ENCODE assay signal across 8 cellular contexts in the genomic region with DNA sequence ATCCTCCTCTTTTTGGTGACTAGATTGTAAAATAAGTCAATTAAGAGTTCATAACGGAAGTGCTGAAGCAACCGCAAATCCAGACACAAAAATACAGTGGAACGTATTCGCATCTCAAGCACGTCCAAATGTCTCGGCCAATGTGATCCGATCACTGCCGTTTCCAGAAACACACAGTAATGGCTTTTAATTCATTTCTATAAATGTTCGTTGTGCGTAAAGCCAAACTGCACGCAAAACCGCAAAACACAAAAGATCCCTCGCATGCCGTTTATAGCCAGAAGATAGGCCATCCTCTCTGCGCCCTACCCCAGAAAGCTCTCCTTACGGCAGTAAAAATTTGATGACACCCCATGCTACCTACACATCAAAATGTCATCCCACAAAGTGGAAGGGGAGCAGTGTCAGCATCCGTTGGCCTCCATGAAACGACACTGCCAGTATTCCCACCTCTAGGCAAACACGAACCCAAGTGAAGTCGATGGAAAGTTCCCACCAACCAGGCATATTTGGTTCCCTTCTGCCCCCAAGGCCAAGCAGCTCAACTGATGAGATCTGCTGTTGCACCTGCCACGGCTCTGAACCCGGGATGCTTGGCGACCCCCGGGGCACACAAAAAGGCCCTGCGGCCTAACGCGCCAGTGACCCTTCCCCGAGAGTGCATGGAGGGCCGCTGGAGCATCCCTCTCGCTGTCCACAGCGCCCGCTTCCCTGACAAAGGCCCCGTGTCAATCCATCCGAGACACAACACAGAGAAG. TPM values are rescaled to one million over a fixed set of nuclear protein-coding genes. Genes with fewer than 3 reads are reported as not detected.
DNase-seq lines count a peak whose midpoint lies in the region; ATAC-seq and TF ChIP-seq lines count a peak whose summit lies in the region.

No MANE protein-coding gene starts in this region.

- peaks cover 21% of the 10 kb centered on the region for H3K4me1 ChIP-seq in lower lobe of right lung
- peaks cover 5 to 17% of the 10 kb centered on the region in 2 donors for H3K4me1 ChIP-seq in thyroid gland

- H3K27me3 ChIP-seq in GM06990 (replicated peaks; ENCODE audit: control insufficient read depth, insufficient read depth, low read length) (no peaks in the 10 kb centered on the region), lower lobe of right lung (ENCODE audit: low read depth) (no peaks in the 10 kb centered on the region), thyroid gland (no peaks in the 10 kb centered on the region)

- no peaks in the 10 kb centered on the region for H3K9me3 ChIP-seq in lower lobe of right lung
- H3K9me3 ChIP-seq in thyroid gland, result no peaks in the 10 kb centered on the region

- TF ChIP-seq POLR2A in thyroid gland (IDR thresholded peaks at IDR 0.05), result no peak

- peak overlapping the region; percentile 84 for H3K4me3 ChIP-seq in GM06990 (replicated peaks; ENCODE audit: low read depth, low read length)
- peak overlapping the region; percentile 96 for H3K4me3 ChIP-seq in lower lobe of right lung
- H3K4me3 ChIP-seq in thyroid gland (replicated peaks in 1 of 3), result peak overlapping the region; percentile 8 to 85 (median 76)

- DNase-seq in GM06990 (ENCODE audit: extremely low read depth, insufficient read length) (no peak), NCI-H128 (lab: John Stamatoyannopoulos, UW; ENCODE audit: unreplicated experiment) (peak; percentile 17), cerebellum (ENCODE audit: low spot score) (peak; percentile 32), lower lobe of right lung (no peak), thyroid gland (no peak), NCI-H2171 (lab: John Stamatoyannopoulos, UW) (no peak), ureter (ENCODE audit: low spot score) (no peak)

- intact Hi-C loops in lower lobe of right lung (cut with DNase I) (no loop called here), thyroid gland (cut with DNase I) (loop anchor here (10.0 kb wide), 1 partner anchor 146 kb away; no protein-coding TSS in a partner anchor)

- no peak for TF ChIP-seq CTCF in GM06990 (IDR thresholded peaks at IDR 0.05; ENCODE audit: insufficient read depth, low read length, poor library complexity, severe bottlenecking)
- TF ChIP-seq CTCF in lower lobe of right lung (IDR thresholded peaks at IDR 0.05), result no peak
- TF ChIP-seq CTCF in thyroid gland (IDR thresholded peaks at IDR 0.05), result no peak

- no peaks in the 10 kb centered on the region for H3K36me3 ChIP-seq in GM06990 (ENCODE audit: control insufficient read depth, insufficient read depth, low read length)
- no peaks in the 10 kb centered on the region for H3K36me3 ChIP-seq in lower lobe of right lung
- no peaks in the 10 kb centered on the region for H3K36me3 ChIP-seq in thyroid gland

- ATAC-seq in lower lobe of right lung (no peak), GM19023 (IDR thresholded peaks at IDR 0.05; ENCODE audit: unreplicated experiment) (no peak)

- 47 to 49% methylated on average over 33 to 34 of the region's 34 CpGs for WGBS in thyroid gland, 2 donors

- H3K27ac ChIP-seq in lower lobe of right lung (peak overlapping the region; percentile 87), thyroid gland (peak overlapping the region in 2 of 3 donors; percentile 76 to 88)

RNA-seq across cellular contexts. Expression of a gene that starts 1.4 kb away (rescaled TPM):
- total RNA-seq in cerebellum (140 TPM), lower lobe of right lung (54.8 TPM), thyroid gland (100 to 1,000 TPM in 1 of 4 donors, 10 to 100 TPM in 3; 68.5 to 115 (median 79.6) TPM), ureter (68.2 TPM)

RNA-seq across cellular contexts. Expression of a gene that starts 28.6 kb away (rescaled TPM):
- total RNA-seq in cerebellum (582 TPM), lower lobe of right lung (896 TPM), thyroid gland (1,000 to 10,000 TPM; 1,041 to 1,517 (median 1,257) TPM), ureter (1,403 TPM)

RNA-seq across cellular contexts. Expression of a gene that starts 37.9 kb away (rescaled TPM):
- total RNA-seq in cerebellum (68.1 TPM), lower lobe of right lung (87.5 TPM), thyroid gland (10 to 100 TPM; 75.8 to 99.6 (median 78.5) TPM), ureter (108 TPM)

Comparison
In these comparisons a context has a peak if more than half of its experiments do, and no peak if none do; other contexts are left out.
1. DNase-seq: peak in NCI-H128 (single experiment) and cerebellum (single experiment); none in GM06990 (single experiment), lower lobe of right lung (single experiment), thyroid gland (0 of 2), NCI-H2171 (single experiment) and ureter (single experiment).
2. Peak in every context shown above with its lines, with median percentiles within 50 percentile points of each other: H3K4me3 ChIP-seq.